8 cellular contexts compared by ENCODE assay signal in the genomic region with DNA sequence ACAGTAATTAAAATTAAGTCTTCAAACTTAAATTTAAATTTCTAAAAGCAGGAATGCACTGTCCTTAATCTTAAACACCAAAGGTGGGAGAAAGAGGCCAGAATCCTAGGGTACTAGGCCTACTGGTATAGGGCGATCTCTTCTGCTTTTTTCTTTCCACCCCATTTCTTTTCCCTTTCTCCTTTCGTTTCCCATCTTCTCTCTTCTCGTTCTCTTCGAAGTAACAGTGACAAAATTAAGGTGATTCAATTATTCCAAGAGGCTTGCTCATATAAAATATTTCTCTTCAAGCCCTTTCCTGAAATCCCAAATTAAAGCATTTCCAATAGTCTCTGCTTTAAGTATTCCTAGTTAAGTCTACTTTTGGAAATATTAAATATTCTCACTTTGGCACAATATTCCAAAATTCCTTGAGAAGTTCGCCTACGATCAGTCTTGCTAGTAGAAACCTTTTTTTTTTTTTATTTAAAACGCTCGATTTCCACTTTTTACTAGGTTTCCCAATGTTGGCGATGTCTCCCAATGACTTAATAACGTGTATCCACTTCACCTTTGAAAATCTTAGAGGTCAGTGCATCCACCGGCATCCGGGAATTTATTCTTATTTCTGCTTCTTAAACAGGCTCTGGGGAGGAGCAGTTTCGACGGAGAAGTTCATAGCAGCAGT. TPM values are rescaled to one million over a fixed set of nuclear protein-coding genes. Genes with fewer than 3 reads are reported as not detected.
DNase-seq lines count a peak whose midpoint lies in the region; ATAC-seq and TF ChIP-seq lines count a peak whose summit lies in the region.

No MANE protein-coding gene starts in this region.

- H3K4me1 ChIP-seq in heart right ventricle (peaks cover 3 to 50% (median 39%) of the 10 kb centered on the region in 9 donors), body of pancreas (peaks cover 31% of the 10 kb centered on the region), mesenchymal stem cell (ENCODE audit: control insufficient read depth, insufficient read depth, low read depth, low read length) (peaks cover 1% of the 10 kb centered on the region), uterus (peaks cover 0 to 5% of the 10 kb centered on the region in 2 donors)

- no peak overlapping the region for H2AK5ac ChIP-seq in mesenchymal stem cell (ENCODE audit: low read length, severe bottlenecking)

- no peak overlapping the region for H4K91ac ChIP-seq in mesenchymal stem cell (ENCODE audit: low read length)

- no peak overlapping the region for H3K14ac ChIP-seq in mesenchymal stem cell (ENCODE audit: low read length in 2 of 2)

- DNase-seq in heart right ventricle (no peak), left cardiac atrium (no peak), body of pancreas (no peak), mesenchymal stem cell (peak; percentile 8), uterus (no peak), NCI-H774 (lab: John Stamatoyannopoulos, UW) (no peak), AG08395 (ENCODE audit: low spot score) (no peak)

- H2AFZ ChIP-seq in mesenchymal stem cell (ENCODE audit: low read depth, low read length) = no peak overlapping the region

- H3K9ac ChIP-seq in mesenchymal stem cell (ENCODE audit: low read length) = peak overlapping the region; percentile 89

- H3K27me3 ChIP-seq in heart right ventricle = no peaks in the 10 kb centered on the region
- H3K27me3 ChIP-seq in body of pancreas = no peaks in the 10 kb centered on the region
- H3K27me3 ChIP-seq in mesenchymal stem cell (ENCODE audit: control insufficient read depth in 1 of 2, insufficient read depth in 1 of 2, low read length in 2 of 2) = peaks cover 0 to 8% of the 10 kb centered on the region in 2 experiments
- H3K27me3 ChIP-seq in uterus = no peaks in the 10 kb centered on the region

- peak overlapping the region; percentile 37 to 94 (median 86) for H3K4me3 ChIP-seq in heart right ventricle
- H3K4me3 ChIP-seq in body of pancreas = peak overlapping the region in 1 of 2 donors; percentile 35
- H3K4me3 ChIP-seq in mesenchymal stem cell (ENCODE audit: insufficient read depth in 1 of 2, low read depth in 1 of 2, low read length in 2 of 2) = peak overlapping the region; percentile 82 to 95
- peak overlapping the region; percentile 72 to 73 for H3K4me3 ChIP-seq in uterus

- no peaks in the 10 kb centered on the region for H3K9me3 ChIP-seq in heart right ventricle
- no peaks in the 10 kb centered on the region for H3K9me3 ChIP-seq in body of pancreas
- no peaks in the 10 kb centered on the region for H3K9me3 ChIP-seq in mesenchymal stem cell (ENCODE audit: control insufficient read depth, low read length)
- no peaks in the 10 kb centered on the region for H3K9me3 ChIP-seq in uterus

- no peak overlapping the region for H3K18ac ChIP-seq in mesenchymal stem cell (ENCODE audit: low read depth in 1 of 2, low read length in 2 of 2)

- H3K27ac ChIP-seq in heart right ventricle (peak overlapping the region; percentile 92 to 99 (median 95)), body of pancreas (peak overlapping the region; percentile 92 to 97 (median 96)), mesenchymal stem cell (ENCODE audit: low read length, poor library complexity, severe bottlenecking) (peak overlapping the region; percentile 78), uterus (peak overlapping the region; percentile 99)

- ATAC-seq in heart right ventricle (no peak), left cardiac atrium (no peak), body of pancreas (no peak), HG03095 (IDR thresholded peaks at IDR 0.05; ENCODE audit: unreplicated experiment) (no peak)

- H3K79me1 ChIP-seq in mesenchymal stem cell (replicated peaks; ENCODE audit: low read length, poor library complexity, severe bottlenecking) = peaks cover 3% of the 10 kb centered on the region

- H3K36me3 ChIP-seq in heart right ventricle = no peaks in the 10 kb centered on the region
- no peaks in the 10 kb centered on the region for H3K36me3 ChIP-seq in body of pancreas (replicated peaks in 1 of 2; ENCODE audit: insufficient read depth in 1 of 2, low read depth in 2 of 2)
- H3K36me3 ChIP-seq in mesenchymal stem cell (ENCODE audit: control insufficient read depth in 1 of 2, insufficient read depth in 2 of 2, low read depth in 1 of 2, low read length in 2 of 2) = no peaks in the 10 kb centered on the region
- H3K36me3 ChIP-seq in uterus = no peaks in the 10 kb centered on the region

- no peak overlapping the region for H3K23ac ChIP-seq in mesenchymal stem cell (ENCODE audit: low read length in 2 of 2)

- H2BK15ac ChIP-seq in mesenchymal stem cell (ENCODE audit: low read depth, poor library complexity, severe bottlenecking) = peak overlapping the region; percentile 6

- WGBS in heart right ventricle, 2 donors = 23 to 27% methylated on average over 14 of the region's 14 CpGs
- 12 to 17% methylated on average over 14 of the region's 14 CpGs for WGBS in body of pancreas, 2 donors
- WGBS in mesenchymal stem cell = 24% methylated on average over 14 of the region's 14 CpGs

- H4K8ac ChIP-seq in mesenchymal stem cell (ENCODE audit: low read length) = peak overlapping the region; percentile 57

- no peak overlapping the region for H3K4ac ChIP-seq in mesenchymal stem cell (ENCODE audit: low read depth in 1 of 2, low read length in 2 of 2)

- H3K4me2 ChIP-seq in mesenchymal stem cell (ENCODE audit: low read length, poor library complexity, severe bottlenecking) = peak overlapping the region; percentile 47

- H2BK5ac ChIP-seq in mesenchymal stem cell (ENCODE audit: low read depth, low read length, poor library complexity, severe bottlenecking) = peak overlapping the region; percentile 96

- TF ChIP-seq CTCF in heart right ventricle (IDR thresholded peaks at IDR 0.05) (no peak), body of pancreas (IDR thresholded peaks at IDR 0.05) (no peak), uterus (IDR thresholded peaks at IDR 0.05) (no peak)

- no peak for TF ChIP-seq POLR2A in body of pancreas (IDR thresholded peaks at IDR 0.05)
- TF ChIP-seq POLR2A in uterus (IDR thresholded peaks at IDR 0.05) = no peak

- peak overlapping the region; percentile 90 for H2BK120ac ChIP-seq in mesenchymal stem cell (ENCODE audit: low read depth, low read length)

- H2BK12ac ChIP-seq in mesenchymal stem cell (ENCODE audit: low read length in 2 of 2) = no peak overlapping the region

- intact Hi-C loops in heart right ventricle (cut with DNase I) (loop anchor here in 7 of 10 donors (2.0 to 10.0 kb wide), 10 partner anchors 64 to 457 kb away; a partner anchor contains a TSS), left cardiac atrium (cut with DNase I) (loop anchor here in 1 of 2 donors (5.0 to 10.0 kb wide), 2 partner anchors 86 to 193 kb away; no protein-coding TSS in a partner anchor), body of pancreas (cut with DNase I) (no loop called here), uterus (cut with DNase I; ENCODE audit: low total_unique reads) (loop anchor here (10.0 kb wide), 1 partner anchor 457 kb away; no protein-coding TSS in a partner anchor)

RNA-seq across cellular contexts. Expression of a gene that starts 0.8 kb away (rescaled TPM):
- total RNA-seq in heart right ventricle (10 to 100 TPM; 18.8 to 28.8 (median 24.3) TPM), left cardiac atrium (10 to 100 TPM; 20.2 to 21.3 TPM), body of pancreas (10 to 100 TPM; 34.5 to 35.3 TPM), uterus (1,000 to 10,000 TPM in 1 of 4 donors, 100 to 1,000 TPM in 1, 10 to 100 TPM in 1, 1 to 10 TPM in 1; 7.7 to 2,027 (median 132) TPM)
- polyA plus RNA-seq in heart right ventricle = 1 to 10 TPM; 1.6 to 4.8 TPM
- polyA plus RNA-seq in mesenchymal stem cell (2013, experiment 1 of 2) = 8.9 TPM
- polyA plus RNA-seq in mesenchymal stem cell (2013, experiment 2 of 2) = 9.6 TPM
